ENCODE assay signal across 19 cellular contexts in genomic region chr5:88967633-88968585, GRCh38.
DNase-seq lines count a peak whose midpoint lies in the region; ATAC-seq, FAIRE-seq and TF ChIP-seq lines count a peak whose summit lies in the region.
"Had no signal": no experiment of that assay in that cellular context is flagged by ENCODE, and none has a peak within 500 bp of the region (broad histone marks: within the 10 kb centered on the region; RNA-seq: fewer than 3 reads in every experiment).

No MANE protein-coding gene starts in this region.

- no peaks in the 10 kb centered on the region for H3K4me1 ChIP-seq in astrocyte (ENCODE audit: insufficient read depth, low read length)
- H3K4me1 ChIP-seq in upper lobe of right lung: no peaks in the 10 kb centered on the region
- H3K4me1 ChIP-seq: SJSA1 had no signal

- H3K4me3 ChIP-seq in astrocyte (ENCODE audit: insufficient read depth, low read depth, low read length): no peak overlapping the region
- no peak overlapping the region for H3K4me3 ChIP-seq in upper lobe of right lung
- H3K4me3 ChIP-seq: SJSA1 had no signal

- H3K27ac ChIP-seq in astrocyte (ENCODE audit: low read depth, low read length) (no peak overlapping the region), upper lobe of right lung (no peak overlapping the region)
- H3K27ac ChIP-seq: brain microvascular endothelial cell, SJSA1 had no signal

- ATAC-seq in GM18517 (IDR thresholded peaks at IDR 0.05; ENCODE audit: unreplicated experiment) (peak; percentile 77), GM19463 (IDR thresholded peaks at IDR 0.05; ENCODE audit: unreplicated experiment) (peak; percentile 75), HG02840 (IDR thresholded peaks at IDR 0.05; ENCODE audit: low FRiP score, unreplicated experiment) (peak; percentile 66), upper lobe of right lung (no peak)
- ATAC-seq: effector memory CD8-positive, alpha-beta T cell had no signal

- intact Hi-C loops in upper lobe of right lung (cut with DNase I): no loop called here

- no peaks in the 10 kb centered on the region for H3K27me3 ChIP-seq in astrocyte (ENCODE audit: insufficient read depth, low read length)
- H3K27me3 ChIP-seq in upper lobe of right lung: no peaks in the 10 kb centered on the region
- H3K27me3 ChIP-seq: brain microvascular endothelial cell, SJSA1 had no signal

- H3K4me1 Mint-ChIP-seq in astrocyte (ENCODE audit: low read depth, unreplicated experiment): no peaks in the 10 kb centered on the region
- H3K4me1 Mint-ChIP-seq: immature natural killer cell, memory B cell, neural crest cell had no signal

- H3K9me3 ChIP-seq in astrocyte (ENCODE audit: insufficient read depth, low read depth, low read length): no peaks in the 10 kb centered on the region
- no peaks in the 10 kb centered on the region for H3K9me3 ChIP-seq in upper lobe of right lung
- H3K9me3 ChIP-seq: SJSA1 had no signal

- no peaks in the 10 kb centered on the region for H3K9me3 Mint-ChIP-seq in astrocyte (ENCODE audit: unreplicated experiment)
- H3K9me3 Mint-ChIP-seq: memory B cell, neural crest cell had no signal

- no peaks in the 10 kb centered on the region for H3K36me3 Mint-ChIP-seq in astrocyte (ENCODE audit: low read depth, unreplicated experiment)
- H3K36me3 Mint-ChIP-seq: immature natural killer cell had no signal

- H3K27ac Mint-ChIP-seq in astrocyte (ENCODE audit: unreplicated experiment): no peak overlapping the region
- H3K27ac Mint-ChIP-seq: effector memory CD8-positive, alpha-beta T cell; immature natural killer cell; memory B cell had no signal

- H3K4me2 ChIP-seq in astrocyte (ENCODE audit: low read length): no peak overlapping the region

- peak; percentile 17 for FAIRE-seq in astrocyte (lab: Jason Lieb, UNC)
- FAIRE-seq: frontal cortex, TTC549 had no signal

- no peak overlapping the region for H3K4me3 Mint-ChIP-seq in astrocyte (ENCODE audit: unreplicated experiment)
- H3K4me3 Mint-ChIP-seq: effector memory CD8-positive, alpha-beta T cell; immature natural killer cell; memory B cell; neural crest cell had no signal

- TF ChIP-seq CTCF in astrocyte (IDR thresholded peaks at IDR 0.05; ENCODE audit: insufficient read depth, low read depth, low read length) (no peak), upper lobe of right lung (IDR thresholded peaks at IDR 0.05) (no peak)

- DNase-seq in astrocyte (ENCODE audit: low read depth): no peak
- no peak for DNase-seq in SK-N-DZ (ENCODE audit: low spot score)
- DNase-seq in NCI-H526 (lab: John Stamatoyannopoulos, UW): no peak
- no peak for DNase-seq in upper lobe of right lung
- DNase-seq: activated gamma-delta T cell treated with Interleukin-2 at 50 U/mL for 16 hours; brain microvascular endothelial cell; C1 segment of cervical spinal cord; effector memory CD8-positive, alpha-beta T cell; immature natural killer cell; IMR-90; NCI-H1694 had no signal

- H3K79me2 ChIP-seq in astrocyte (ENCODE audit: insufficient read depth, low read length): no peaks in the 10 kb centered on the region

- H4K20me1 ChIP-seq in astrocyte (ENCODE audit: insufficient read depth, low read length): no peaks in the 10 kb centered on the region

- H2AFZ ChIP-seq in astrocyte (ENCODE audit: low read depth, low read length): no peak overlapping the region

- H3K36me3 ChIP-seq in astrocyte (ENCODE audit: insufficient read depth, low read length) (no peaks in the 10 kb centered on the region), upper lobe of right lung (no peaks in the 10 kb centered on the region)
- H3K36me3 ChIP-seq: brain microvascular endothelial cell, SJSA1 had no signal

- H3K9ac ChIP-seq in astrocyte (ENCODE audit: low read length): no peak overlapping the region

- no peaks in the 10 kb centered on the region for H3K27me3 Mint-ChIP-seq in astrocyte (ENCODE audit: low read depth, unreplicated experiment)
- H3K27me3 Mint-ChIP-seq: effector memory CD8-positive, alpha-beta T cell; memory B cell had no signal
